13 cellular contexts compared by ENCODE assay signal in genomic region chr2:202135111-202135874, GRCh38.
DNase-seq lines count a peak whose midpoint lies in the region; ATAC-seq and TF ChIP-seq lines count a peak whose summit lies in the region.
"Had no signal": no experiment of that assay in that cellular context is flagged by ENCODE, and none has a peak within 500 bp of the region (broad histone marks: within the 10 kb centered on the region; RNA-seq: fewer than 3 reads in every experiment).

No MANE protein-coding gene starts in this region.

- no peak overlapping the region for H3K27ac ChIP-seq in WERI-Rb-1
- H3K27ac ChIP-seq: 22Rv1, VCaP had no signal

- TF ChIP-seq CTCF in fibroblast of pulmonary artery (IDR thresholded peaks at IDR 0.05; ENCODE audit: low read length, missing control alignments) (no peak), WERI-Rb-1 (IDR thresholded peaks at IDR 0.05; ENCODE audit: low read depth, low read length) (no peak)

- H3K27me3 ChIP-seq in WERI-Rb-1 (ENCODE audit: insufficient read depth, low read depth, severe bottlenecking): no peaks in the 10 kb centered on the region
- H3K27me3 ChIP-seq: breast epithelium had no signal

- H3K4me3 ChIP-seq in fibroblast of pulmonary artery (replicated peaks; ENCODE audit: low read depth, low read length) (no peak overlapping the region), WERI-Rb-1 (ENCODE audit: low read depth, low read length) (no peak overlapping the region)
- H3K4me3 ChIP-seq: breast epithelium had no signal

- H3K36me3 ChIP-seq in WERI-Rb-1: no peaks in the 10 kb centered on the region
- H3K36me3 ChIP-seq: breast epithelium had no signal

- no peaks in the 10 kb centered on the region for H3K9me3 ChIP-seq in WERI-Rb-1 (ENCODE audit: severe bottlenecking)
- H3K9me3 ChIP-seq: breast epithelium had no signal

- ATAC-seq in GM18867 (IDR thresholded peaks at IDR 0.05; ENCODE audit: unreplicated experiment): no peak
- ATAC-seq in HG03039 (IDR thresholded peaks at IDR 0.05; ENCODE audit: unreplicated experiment): no peak

- DNase-seq in DMS 273 (lab: John Stamatoyannopoulos, UW; ENCODE audit: unreplicated experiment): peak; percentile 37
- no peak for DNase-seq in DMS 273 treated with DMSO at 0.1 percent for 48 hours (lab: John Stamatoyannopoulos, UW)
- peak; percentile 98 for DNase-seq in fibroblast of pulmonary artery (ENCODE audit: low read depth)
- DNase-seq in myocyte (ENCODE audit: low read depth): peak; percentile 94
- no peak for DNase-seq in WERI-Rb-1
- DNase-seq in NCI-H187 treated with DMSO at 0.1 percent for 48 hours (lab: John Stamatoyannopoulos, UW): no peak
- DNase-seq: islet precursor cell, NCI-H2029 had no signal

Comparison
In these comparisons a context has a peak if more than half of its experiments do, and no peak if none do; other contexts are left out.
1. DNase-seq: peak in DMS 273 (single experiment), fibroblast of pulmonary artery (single experiment) and myocyte (single experiment); none in DMS 273 treated with DMSO at 0.1 percent for 48 hours (single experiment), WERI-Rb-1 (single experiment) and NCI-H187 treated with DMSO at 0.1 percent for 48 hours (single experiment).